Comparison of ENCODE assay signal across 8 cellular contexts in genomic region chr3:64685800-64686445, GRCh38. TPM values are rescaled to one million over a fixed set of nuclear protein-coding genes. Genes with fewer than 3 reads are reported as not detected.
DNase-seq lines count a peak whose midpoint lies in the region; ATAC-seq and TF ChIP-seq lines count a peak whose summit lies in the region.

No MANE protein-coding gene starts in this region.

- TF ChIP-seq CTCF in KMS-11 (conservative IDR thresholded peaks at IDR 0.05; ENCODE audit: low read depth, low read length) (no peak), brain (conservative IDR thresholded peaks at IDR 0.05) (peak; percentile 40 to 63), hepatocyte (IDR thresholded peaks at IDR 0.05; ENCODE audit: poor library complexity) (peak; percentile 63)

- H3K4me1 Mint-ChIP-seq in brain: peaks cover 65% of the 10 kb centered on the region

- peak overlapping the region; percentile 88 to 98 (median 94) for H3K27ac Mint-ChIP-seq in brain

- H3K4me2 ChIP-seq in KMS-11 (peak overlapping the region; percentile 80), hepatocyte (peak overlapping the region; percentile 85)

- H3K79me2 ChIP-seq in KMS-11 (ENCODE audit: insufficient read depth, low read depth) (no peaks in the 10 kb centered on the region), hepatocyte (peaks cover 46% of the 10 kb centered on the region)

- H3K36me3 Mint-ChIP-seq in brain: no peaks in the 10 kb centered on the region

- peak overlapping the region; percentile 95 to 99 (median 96) for H3K4me3 Mint-ChIP-seq in brain

- H3K9me3 Mint-ChIP-seq in brain: no peaks in the 10 kb centered on the region

- H3K9me3 ChIP-seq in hepatocyte (ENCODE audit: low read depth): no peaks in the 10 kb centered on the region

- no peaks in the 10 kb centered on the region for H3K36me3 ChIP-seq in KMS-11 (ENCODE audit: insufficient read depth)
- H3K36me3 ChIP-seq in hepatocyte (replicated peaks; ENCODE audit: insufficient read depth, low read depth): no peaks in the 10 kb centered on the region

- no peak for TF ChIP-seq POLR2A in GM18505 (IDR thresholded peaks at IDR 0.05; ENCODE audit: borderline replicate concordance, extremely low read depth, insufficient read depth, insufficient read length)

- ATAC-seq in HG03175 (IDR thresholded peaks at IDR 0.05; ENCODE audit: unreplicated experiment) (no peak), GM18502 (IDR thresholded peaks at IDR 0.05; ENCODE audit: poor library complexity, unreplicated experiment) (no peak), GM18505 (IDR thresholded peaks at IDR 0.05; ENCODE audit: unreplicated experiment) (no peak)

- DNase-seq in DMS 273 treated with DMSO at 0.1 percent for 48 hours (lab: John Stamatoyannopoulos, UW) (peak; percentile 46), hepatocyte (ENCODE audit: low spot score) (peak; percentile 94), pulmonary artery endothelial cell (ENCODE audit: low read depth, low spot score) (peak; percentile 84)

- H3K27me3 Mint-ChIP-seq in brain: peaks cover 37% of the 10 kb centered on the region

- WGBS in hepatocyte (ENCODE audit: low lambda C conversion rate, missing lambda C conversion rate): 2% methylated on average over 32 of the region's 42 CpGs

- H3K4me1 ChIP-seq in KMS-11 (ENCODE audit: low read depth, poor library complexity, severe bottlenecking) (no peaks in the 10 kb centered on the region), hepatocyte (ENCODE audit: insufficient read depth) (no peaks in the 10 kb centered on the region)

- H3K27ac ChIP-seq in KMS-11 (no peak overlapping the region), hepatocyte (peak overlapping the region; percentile 94)

- H3K27me3 ChIP-seq in KMS-11 (ENCODE audit: insufficient read depth, low read depth): no peaks in the 10 kb centered on the region
- no peaks in the 10 kb centered on the region for H3K27me3 ChIP-seq in hepatocyte

- H3K9me2 ChIP-seq in hepatocyte (replicated peaks; ENCODE audit: insufficient read depth): no peaks in the 10 kb centered on the region

- H3K4me3 ChIP-seq in KMS-11 (IDR thresholded peaks at IDR 0.05; ENCODE audit: insufficient read depth, low read depth, low read length) (peak overlapping the region; percentile 71), hepatocyte (peak overlapping the region; percentile 68)

- H4K20me1 ChIP-seq in KMS-11 (ENCODE audit: insufficient read depth): no peaks in the 10 kb centered on the region
- H4K20me1 ChIP-seq in hepatocyte (ENCODE audit: insufficient read depth, poor library complexity, severe bottlenecking): peaks cover 6% of the 10 kb centered on the region

- H2AFZ ChIP-seq in KMS-11 (ENCODE audit: low read depth): peak overlapping the region; percentile 93
- H2AFZ ChIP-seq in hepatocyte: peak overlapping the region; percentile 53

- peak overlapping the region; percentile 36; the same call in 1 of the 2 replicates for H3K9ac ChIP-seq in KMS-11

RNA-seq across cellular contexts. Expression of gene ADAMTS9, which starts 1.9 kb away (rescaled TPM):
- polyA plus RNA-seq in brain (ENCODE audit: insufficient read depth, low read depth, low replicate concordance) (2.7 TPM), hepatocyte (56.9 and 64.3 TPM in 2 replicates)
- total RNA-seq in hepatocyte (116 and 145 TPM in 2 replicates), pulmonary artery endothelial cell (42.4 and 58.3 TPM in 2 replicates)
